In genomic region chr1:9213956-9214355, GRCh38 we compare ENCODE assay signal across 23 cellular contexts.
"Had no signal": no experiment of that assay in that cellular context is flagged by ENCODE, and none has a peak within 500 bp of the region (broad histone marks: within the 10 kb centered on the region; RNA-seq: fewer than 3 reads in every experiment).

No MANE protein-coding gene starts in this region.

- H3K4me2 ChIP-seq: KMS-11 had no signal

- H3K4me3 Mint-ChIP-seq: IgD-negative memory B cell had no signal

- H3K9me3 ChIP-seq: SJSA1 had no signal

- H3K4me3 ChIP-seq: K562, SJSA1, SK-N-MC had no signal

- H3K27me3 ChIP-seq: SJSA1 had no signal

- H3K4me1 Mint-ChIP-seq: IgD-negative memory B cell had no signal

- H3K27ac ChIP-seq: HL-60, KMS-11, SJSA1, SK-N-MC had no signal

- H3K4me1 ChIP-seq: SJSA1 had no signal

- H3K27ac Mint-ChIP-seq: IgD-negative memory B cell had no signal

- DNase-seq: Kasumi-1, MM.1S, NCI-H1092, NCI-H1105 treated with DMSO at 0.1 percent for 48 hours, NCI-H1417 treated with DMSO at 0.1 percent for 48 hours, NCI-H146, NCI-H1694 treated with DMSO at 0.1 percent for 48 hours, NCI-H1930, NCI-H2081, NCI-H2107, NCI-H2227 treated with DMSO at 0.1 percent for 48 hours, NCI-H510A, NCI-H524 treated with DMSO at 0.1 percent for 48 hours, NCI-H774, Right ventricle myocardium superior, SIG-M5 had no signal

- ATAC-seq: K562, Panc1 had no signal

- H3K36me3 ChIP-seq: SJSA1 had no signal

- H3K9ac ChIP-seq: KMS-11 had no signal
